ENCODE assay signal across 33 cellular contexts in the genomic region with DNA sequence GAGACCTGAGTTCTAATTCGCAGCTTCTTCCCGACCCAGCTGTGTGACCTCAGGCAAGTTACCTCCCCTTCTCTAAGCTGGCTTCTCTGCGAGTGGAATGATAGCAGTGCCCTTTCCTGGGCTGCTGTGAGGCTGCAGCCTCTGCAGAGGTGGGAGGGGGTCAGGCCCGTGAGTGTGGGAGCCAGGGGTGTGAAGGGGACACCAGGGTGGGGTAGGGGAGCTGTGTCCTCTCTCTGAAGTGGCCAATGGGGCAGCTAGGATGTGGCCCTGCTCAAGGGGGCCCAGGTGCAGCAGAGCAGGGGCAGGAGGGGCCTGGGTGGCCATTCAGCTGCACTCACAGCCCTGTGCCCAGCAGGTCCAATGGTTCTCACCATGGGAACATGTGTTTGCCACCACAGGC. TPM values are rescaled to one million over a fixed set of nuclear protein-coding genes. Genes with fewer than 3 reads are reported as not detected.
"Had no signal": no experiment of that assay in that cellular context is flagged by ENCODE, and none has a peak within 500 bp of the region (broad histone marks: within the 10 kb centered on the region; RNA-seq: fewer than 3 reads in every experiment).

No MANE protein-coding gene starts in this region.

- H3K4me3 ChIP-seq: esophagus squamous epithelium, gastroesophageal sphincter, heart right ventricle had no signal

- ATAC-seq: activated CD4-positive, alpha-beta T cell treated with anti-CD3 and anti-CD28 coated beads for 36 hours; activated CD8-positive, alpha-beta memory T cell treated with anti-CD3 and anti-CD28 coated beads, Interleukin-2, amount 10 ng/mL, durations not matched to agents 7 days and 5 days; activated CD8-positive, alpha-beta T cell treated with anti-CD3 and anti-CD28 coated beads, Interleukin-2, amount 10 ng/mL, durations not matched to agents 7 days and 5 days; activated naive CD4-positive, alpha-beta T cell treated with anti-CD3 and anti-CD28 coated beads, Interleukin-2, amount 50 U/mL, for 72 hours; gastroesophageal sphincter; heart right ventricle had no signal

- H3K27ac ChIP-seq: epithelial cell of prostate, esophagus squamous epithelium, gastroesophageal sphincter, heart right ventricle had no signal

- H3K9me3 ChIP-seq: esophagus squamous epithelium, gastroesophageal sphincter, heart right ventricle had no signal

- DNase-seq: activated CD4-positive, alpha-beta memory T cell treated with anti-CD3 and anti-CD28 coated beads for 36 hours; activated CD4-positive, alpha-beta T cell treated with anti-CD3 and anti-CD28 coated beads for 36 hours; activated CD4-positive, alpha-beta T cell treated with anti-CD3 and anti-CD28 coated beads, Interleukin-2, amount 10 ng/mL, durations not matched to agents 24 days and 14 days; activated CD4-positive, CD25-positive, alpha-beta regulatory T cell; activated CD4-positive, CD25-positive, alpha-beta regulatory T cell treated with anti-CD3 and anti-CD28 coated beads, Interleukin-2, amount 50 U/mL, for 72 hours; activated CD8-positive, alpha-beta memory T cell treated with anti-CD3 and anti-CD28 coated beads, Interleukin-2, amount 10 ng/mL, durations not matched to agents 7 days and 5 days; activated CD8-positive, alpha-beta memory T cell treated with anti-CD3 and anti-CD28 coated beads, Interleukin-2, amount 50 U/mL, for 4 hours; activated CD8-positive, alpha-beta T cell treated with anti-CD3 and anti-CD28 coated beads, Interleukin-2, amount 10 ng/mL, durations not matched to agents 7 days and 5 days; activated effector memory CD4-positive, alpha-beta T cell treated with anti-CD3 and anti-CD28 coated beads, Interleukin-2, amount 50 U/mL, for 16 hours; activated naive CD4-positive, alpha-beta T cell treated with anti-CD3 and anti-CD28 coated beads, Interleukin-2, amount 10 ng/mL, durations not matched to agents 7 days and 5 days; activated naive CD8-positive, alpha-beta T cell treated with anti-CD3 and anti-CD28 coated beads, Interleukin-2, amount 10 ng/mL, durations not matched to agents 7 days and 5 days; activated T-cell treated with anti-CD3 and anti-CD28 coated beads, Interleukin-2, amount 50 U/mL, for 1 hour; activated T-cell treated with anti-CD3 and anti-CD28 coated beads, Interleukin-2, amount 50 U/mL, for 48 hours; effector CD8-positive, alpha-beta T cell; esophagus squamous epithelium; foreskin melanocyte; heart right ventricle; T-helper 1 cell; T-helper 2 cell had no signal

- H3K36me3 ChIP-seq: esophagus squamous epithelium, gastroesophageal sphincter, heart right ventricle had no signal

RNA-seq across cellular contexts. Expression of gene DMRTB1, which starts 24.5 kb away (rescaled TPM):
- total RNA-seq: activated CD4-positive, alpha-beta memory T cell treated with anti-CD3 and anti-CD28 coated beads for 36 hours; activated CD4-positive, alpha-beta T cell treated with anti-CD3 and anti-CD28 coated beads, Interleukin-2, amount 10 ng/mL, durations not matched to agents 24 days and 14 days; activated CD8-positive, alpha-beta memory T cell treated with anti-CD3 and anti-CD28 coated beads for 36 hours; activated CD8-positive, alpha-beta memory T cell treated with anti-CD3 and anti-CD28 coated beads, Interleukin-2, amount 10 ng/mL, durations not matched to agents 7 days and 5 days; activated CD8-positive, alpha-beta T cell treated with anti-CD3 and anti-CD28 coated beads, Interleukin-2, amount 10 ng/mL, durations not matched to agents 7 days and 5 days; activated naive CD4-positive, alpha-beta T cell treated with anti-CD3 and anti-CD28 coated beads, Interleukin-2, amount 50 U/mL, for 72 hours; activated naive CD8-positive, alpha-beta T cell treated with anti-CD3 and anti-CD28 coated beads, Interleukin-2, amount 10 ng/mL, durations not matched to agents 7 days and 5 days; activated T-helper 1 cell treated with anti-CD3 and anti-CD28 coated beads, Interleukin-12 subunit alpha, Interleukin-12 subunit beta, Interleukin-2, Interleukin-4 antibody, amounts not matched to agents 30 ng/mL and 10 ng/mL and 1 ng/mL, durations not matched to agents 14 hours and 24 hours and 36 hours; activated T-helper 2 cell treated with anti-CD3 and anti-CD28 coated beads, Interferon-gamma antibody, Interleukin-2, Interleukin-4, amounts not matched to agents 10 μg/mL and 5 μg/mL and 100 μg/mL, durations not matched to agents 14 hours and 24 hours and 36 hours; astrocyte; chondrocyte; dermis microvascular lymphatic vessel endothelial cell; endothelial cell of umbilical vein; esophagus squamous epithelium; fibroblast of lung; fibroblast of villous mesenchyme; gastroesophageal sphincter; glomerular endothelial cell; heart right ventricle had no signal
- polyA plus RNA-seq: endothelial cell of umbilical vein, esophagus, fibroblast of lung, heart right ventricle had no signal
